Comparison of ENCODE assay signal across 22 cellular contexts in the genomic region with DNA sequence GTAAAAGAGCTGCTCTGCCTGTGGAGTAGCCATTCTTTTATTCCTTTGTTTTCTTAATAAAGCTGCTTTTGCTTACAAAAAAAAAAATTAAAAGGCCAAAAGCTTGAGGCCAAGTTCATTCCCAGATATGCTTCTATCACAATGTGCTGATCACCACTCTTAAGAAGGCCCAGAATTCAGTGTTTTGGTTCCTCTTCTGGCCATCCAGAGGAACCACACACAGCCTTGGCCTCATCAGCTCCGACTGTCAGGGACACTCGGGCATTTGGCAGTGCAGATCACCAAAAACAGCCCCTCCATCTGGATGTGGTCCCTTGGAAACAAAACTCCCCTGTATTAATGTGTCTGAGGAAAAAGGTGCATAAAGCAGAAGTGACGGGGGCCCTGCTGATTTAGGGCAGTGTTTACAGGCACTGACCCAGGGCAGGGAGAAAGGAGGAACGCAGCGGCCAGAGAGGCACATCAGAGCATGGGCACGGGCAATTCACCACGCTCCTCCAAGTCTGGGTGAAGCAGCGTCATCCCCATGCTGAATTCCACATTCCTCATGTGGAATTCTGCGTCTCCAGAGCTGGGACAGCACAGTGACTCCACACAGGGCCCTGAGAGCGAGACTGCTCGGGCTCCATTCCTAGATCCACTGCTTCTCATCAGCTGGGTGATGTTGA. TPM values are rescaled to one million over a fixed set of nuclear protein-coding genes. Genes with fewer than 3 reads are reported as not detected.
"Had no signal": no experiment of that assay in that cellular context is flagged by ENCODE, and none has a peak within 500 bp of the region (broad histone marks: within the 10 kb centered on the region; RNA-seq: fewer than 3 reads in every experiment).

No MANE protein-coding gene starts in this region.

- H3K4me3 Mint-ChIP-seq: activated CD8-positive, alpha-beta T cell treated with anti-CD3 and anti-CD28 coated beads, Interleukin-2, amount 10 ng/mL, durations not matched to agents 7 days and 5 days; activated naive CD8-positive, alpha-beta T cell treated with anti-CD3 and anti-CD28 coated beads for 36 hours; neural crest cell; stimulated activated naive CD8-positive, alpha-beta T cell treated with anti-CD3 and anti-CD28 coated beads, Interleukin-15, Interleukin-2, amounts not matched to agents 100 ng/mL and 50 ng/mL, for 24 hours; T-helper 17 cell; WTC11 had no signal

- H3K4me1 ChIP-seq: parathyroid adenoma, testis had no signal

- H3K9me3 Mint-ChIP-seq: activated naive CD8-positive, alpha-beta T cell treated with anti-CD3 and anti-CD28 coated beads for 36 hours; neural crest cell; stimulated activated naive CD8-positive, alpha-beta T cell treated with anti-CD3 and anti-CD28 coated beads, Interleukin-15, Interleukin-2, amounts not matched to agents 100 ng/mL and 50 ng/mL, for 24 hours; WTC11 had no signal

- H3K9ac ChIP-seq: parathyroid adenoma had no signal

- H3K27me3 ChIP-seq: brain microvascular endothelial cell, testis had no signal

- H3K4me1 Mint-ChIP-seq: activated naive CD8-positive, alpha-beta T cell treated with anti-CD3 and anti-CD28 coated beads for 36 hours; neural crest cell; WTC11 had no signal

- H3K27ac ChIP-seq: brain microvascular endothelial cell, parathyroid adenoma, testis had no signal

- H3K9me3 ChIP-seq: testis had no signal

- H3K4me3 ChIP-seq: testis had no signal

- ATAC-seq: activated CD8-positive, alpha-beta T cell treated with anti-CD3 and anti-CD28 coated beads, Interleukin-2, amount 10 ng/mL, durations not matched to agents 7 days and 5 days; esophagus mucosa; T-helper 17 cell; WTC11 had no signal

- H3K27me3 Mint-ChIP-seq: activated naive CD8-positive, alpha-beta T cell treated with anti-CD3 and anti-CD28 coated beads for 36 hours; stimulated activated naive CD8-positive, alpha-beta T cell treated with anti-CD3 and anti-CD28 coated beads, Interleukin-15, Interleukin-2, amounts not matched to agents 100 ng/mL and 50 ng/mL, for 24 hours; T-helper 17 cell had no signal

- H2AFZ ChIP-seq: parathyroid adenoma had no signal

- H3K27ac Mint-ChIP-seq: activated CD8-positive, alpha-beta T cell treated with anti-CD3 and anti-CD28 coated beads, Interleukin-2, amount 10 ng/mL, durations not matched to agents 7 days and 5 days; activated naive CD8-positive, alpha-beta T cell treated with anti-CD3 and anti-CD28 coated beads for 36 hours; stimulated activated naive CD8-positive, alpha-beta T cell treated with anti-CD3 and anti-CD28 coated beads, Interleukin-15, Interleukin-2, amounts not matched to agents 100 ng/mL and 50 ng/mL, for 24 hours; WTC11 had no signal

- DNase-seq: activated CD4-positive, alpha-beta T cell treated with anti-CD3 and anti-CD28 coated beads for 4 hours; activated CD8-positive, alpha-beta memory T cell treated with anti-CD3 and anti-CD28 coated beads, Interleukin-2, amount 50 U/mL, for 4 hours; activated CD8-positive, alpha-beta T cell treated with anti-CD3 and anti-CD28 coated beads, Interleukin-2, amount 10 ng/mL, durations not matched to agents 7 days and 5 days; activated gamma-delta T cell treated with Interleukin-2 at 50 U/mL for 16 hours; activated naive CD8-positive, alpha-beta T cell treated with anti-CD3 and anti-CD28 coated beads for 36 hours; activated T-cell treated with anti-CD3 and anti-CD28 coated beads, Interleukin-2, amount 50 U/mL, for 48 hours; anterior cingulate cortex; brain microvascular endothelial cell; hippocampal formation; kidney; midbrain; small intestine; stimulated activated CD4-positive, alpha-beta T cell treated with anti-CD3 and anti-CD28 coated beads, Interleukin-4, amount 100 ng/mL, for 4 hours; stimulated activated CD8-positive, alpha-beta memory T cell treated with anti-CD3 and anti-CD28 coated beads, Interleukin-4, amount 100 ng/mL, for 48 hours; T-helper 17 cell had no signal

RNA-seq across cellular contexts. Expression of gene ATP5MGL, which starts 43.4 kb away (rescaled TPM):
- total RNA-seq: myocyte had no signal
